26 cellular contexts compared by ENCODE assay signal in the genomic region with DNA sequence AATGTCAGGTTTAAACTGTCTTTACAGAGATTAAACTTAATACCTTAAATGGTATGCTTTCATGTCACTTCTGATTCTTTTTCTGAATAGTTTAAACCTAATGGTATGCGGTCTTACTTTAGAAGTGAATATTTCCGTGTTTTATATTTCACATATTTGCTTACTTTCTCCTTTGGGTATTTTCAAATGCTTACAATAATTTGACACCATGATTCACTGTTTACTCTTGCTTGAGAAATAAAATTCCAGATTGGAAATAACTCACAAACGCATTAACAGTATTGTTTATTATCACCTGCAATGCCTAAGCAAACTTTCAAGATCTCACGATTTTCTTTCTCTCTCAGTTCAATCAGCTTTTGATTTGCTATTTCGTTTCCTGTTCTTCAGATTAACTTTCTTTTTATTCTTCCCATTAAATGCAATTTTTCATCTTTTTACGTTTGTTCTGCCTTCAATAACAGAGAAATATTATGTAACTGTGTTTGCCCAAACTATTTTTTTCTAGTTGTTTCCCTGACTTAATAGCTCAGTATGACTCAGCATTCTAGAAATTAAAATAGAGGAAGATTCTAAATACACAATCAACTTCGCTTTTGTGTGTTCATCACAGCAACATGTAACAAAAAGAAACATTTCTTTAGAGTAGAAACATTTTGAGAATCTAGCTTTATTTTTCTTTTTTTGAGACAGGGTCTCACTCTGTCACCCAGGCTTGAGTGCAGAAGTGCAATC.
DNase-seq lines count a peak whose midpoint lies in the region; ATAC-seq, FAIRE-seq and TF ChIP-seq lines count a peak whose summit lies in the region.
"Had no signal": no experiment of that assay in that cellular context is flagged by ENCODE, and none has a peak within 500 bp of the region (broad histone marks: within the 10 kb centered on the region; RNA-seq: fewer than 3 reads in every experiment).

No MANE protein-coding gene starts in this region.

- peaks cover 17% of the 10 kb centered on the region; the same call in 1 of the 2 replicates for H3K9me3 ChIP-seq in HepG2 (ENCODE audit: low read length)
- H3K9me3 ChIP-seq in right lobe of liver = no peaks in the 10 kb centered on the region
- H3K9me3 ChIP-seq in PC-3 (ENCODE audit: low read length) = no peaks in the 10 kb centered on the region
- no peaks in the 10 kb centered on the region for H3K9me3 ChIP-seq in OCI-LY7 (ENCODE audit: low read length)
- H3K9me3 ChIP-seq: HAP-1, SJCRH30 had no signal

- POLR2A ChIA-PET in HepG2 (lab: Yijun Ruan, JAX) (no interaction called here), PC-3 (lab: Charles Lee; ENCODE audit: unreplicated experiment) (no interaction called here), OCI-LY7 (lab: Charles Lee) (no interaction called here)

- no peaks in the 10 kb centered on the region for H3F3A ChIP-seq in PC-3 (ENCODE audit: low read length, unreplicated experiment)

- CTCF ChIA-PET in HepG2 (lab: Yijun Ruan, JAX; ENCODE audit: low intra/inter-chr PET ratio, low total read pairs) = no interaction called here
- CTCF ChIA-PET in PC-3 (lab: Charles Lee) = no interaction called here
- CTCF ChIA-PET in OCI-LY7 (lab: Charles Lee; ENCODE audit: unreplicated experiment) = no interaction called here

- no peaks in the 10 kb centered on the region for H3K36me3 ChIP-seq in HepG2 (replicated peaks in 1 of 2; ENCODE audit: control insufficient read depth in 1 of 2, insufficient read depth in 2 of 2, low read length in 2 of 2)
- no peaks in the 10 kb centered on the region for H3K36me3 ChIP-seq in right lobe of liver
- H3K36me3 ChIP-seq in PC-3 (ENCODE audit: low read depth, low read length) = no peaks in the 10 kb centered on the region
- no peaks in the 10 kb centered on the region for H3K36me3 ChIP-seq in OCI-LY7 (ENCODE audit: insufficient read depth, low read length)
- H3K36me3 ChIP-seq: HAP-1, SJCRH30 had no signal

- ATAC-seq in HepG2 (no peak), right lobe of liver (no peak), PC-3 (peak; percentile 65), HG03280 (IDR thresholded peaks at IDR 0.05; ENCODE audit: unreplicated experiment) (no peak)
- ATAC-seq: GM23338 had no signal

- no TSS peak for BruUV-seq in HepG2 (replicated peaks; lab: Mats Ljungman, UMichigan)
- BruUV-seq in PC-3 (replicated peaks; lab: Mats Ljungman, UMichigan) = no TSS peak
- no TSS peak for BruUV-seq in OCI-LY7 (replicated peaks; lab: Mats Ljungman, UMichigan)

- H3K4me1 ChIP-seq in HepG2 (ENCODE audit: insufficient read depth, low read length) (no peaks in the 10 kb centered on the region), right lobe of liver (no peaks in the 10 kb centered on the region), PC-3 (ENCODE audit: insufficient read depth, low read length) (peaks cover 36% of the 10 kb centered on the region), OCI-LY7 (ENCODE audit: insufficient read depth, low read length, poor library complexity, severe bottlenecking) (no peaks in the 10 kb centered on the region)
- H3K4me1 ChIP-seq: HAP-1, SJCRH30 had no signal

- H3K4me3 ChIP-seq in HepG2 (replicated peaks in 1 of 3; ENCODE audit: insufficient read depth in 1 of 3, low read depth in 2 of 3, low read length in 3 of 3) (no peak overlapping the region), right lobe of liver (no peak overlapping the region), PC-3 (ENCODE audit: low read length) (peak overlapping the region; percentile 54), OCI-LY7 (ENCODE audit: low read depth, low read length, poor library complexity, severe bottlenecking) (no peak overlapping the region), coronary artery (no peak overlapping the region)
- H3K4me3 ChIP-seq: GM23338, HAP-1, SJCRH30 had no signal

- TF ChIP-seq EP300 in HepG2 (IDR thresholded peaks at IDR 0.05; ENCODE audit: low read depth in 2 of 2, low read length in 2 of 2) = no peak
- TF ChIP-seq EP300 in HepG2 (CRISPR knock-in tag; IDR thresholded peaks at IDR 0.05; ENCODE audit: borderline replicate concordance) = no peak

- intact Hi-C loops in HepG2 (cut with micrococcal nuclease; ENCODE audit: unreplicated experiment) (no loop called here), right lobe of liver (cut with DNase I) (no loop called here), PC-3 (cut with micrococcal nuclease) (loop anchor here (5.0 kb wide), 1 partner anchor 443 kb away; no protein-coding TSS in a partner anchor), OCI-LY7 (cut with micrococcal nuclease; ENCODE audit: unreplicated experiment) (no loop called here)

- H3K4me2 ChIP-seq in HepG2 (ENCODE audit: low read depth, low read length) (no peak overlapping the region), PC-3 (ENCODE audit: low read length) (peak overlapping the region; percentile 74), OCI-LY7 (ENCODE audit: low read length) (no peak overlapping the region)
- H3K4me2 ChIP-seq: GM23338 had no signal

- FAIRE-seq in HepG2 (lab: Jason Lieb, UNC) (no peak), colon (lab: Jason Lieb, UNC) (peak; percentile 76)
- FAIRE-seq: G401.6 had no signal

- H3K9ac ChIP-seq in HepG2 (ENCODE audit: insufficient read depth, low read depth, low read length) (no peak overlapping the region), PC-3 (ENCODE audit: low read length) (peak overlapping the region; percentile 18; the same call in 1 of the 2 replicates)

- no peak overlapping the region for H2AFZ ChIP-seq in HepG2 (ENCODE audit: low read length)
- no peak overlapping the region; the same call in 1 of the 2 replicates for H2AFZ ChIP-seq in PC-3 (ENCODE audit: low read length)
- no peak overlapping the region; the same call in 1 of the 2 replicates for H2AFZ ChIP-seq in OCI-LY7 (ENCODE audit: low read length)
- H2AFZ ChIP-seq: GM23338 had no signal

- in situ Hi-C loops in HepG2 (cut with HindIII; ENCODE audit: extremely low pct_ligation_motif_present, low pct_unique_long_range_greater_than_20kb) = no loop called here

- no peaks in the 10 kb centered on the region for H4K20me1 ChIP-seq in HepG2 (ENCODE audit: insufficient read depth, low read length)
- no peaks in the 10 kb centered on the region for H4K20me1 ChIP-seq in PC-3 (ENCODE audit: low read length)
- H4K20me1 ChIP-seq in OCI-LY7 (ENCODE audit: insufficient read depth, low read length) = no peaks in the 10 kb centered on the region

- DNase-seq in HepG2 (ENCODE audit: low spot score) = no peak
- DNase-seq in right lobe of liver = no peak
- DNase-seq in PC-3 = peak; percentile 64
- no peak for DNase-seq in OCI-LY7 (ENCODE audit: low spot score)
- no peak for DNase-seq in effector CD4-positive, alpha-beta T cell
- DNase-seq in coronary artery (ENCODE audit: low spot score) = no peak
- DNase-seq: C1 segment of cervical spinal cord; CD4-positive, alpha-beta memory T cell; COR-L47; HFFc6; Karpas-422; NCI-H1092 treated with DMSO at 0.1 percent for 48 hours; NCI-H1436; NCI-H187 treated with DMSO at 0.1 percent for 48 hours; NCI-H2171 treated with DMSO at 0.1 percent for 48 hours; NCI-H345; NCI-H526; NCI-H82; NK-92 treated with Interleukin-12 subunit alpha and Interleukin-12 subunit beta, amount 100 ng/mL, for 24 hours; OCI-M1; SJCRH30 had no signal

- no peaks in the 10 kb centered on the region for H3K9me2 ChIP-seq in PC-3 (replicated peaks; ENCODE audit: low read length)
- no peaks in the 10 kb centered on the region for H3K9me2 ChIP-seq in OCI-LY7 (ENCODE audit: insufficient read depth, low read length)

- TF ChIP-seq RAD21 in HepG2 (CRISPR knock-in tag; IDR thresholded peaks at IDR 0.05) = no peak

- WGBS in HepG2 (ENCODE audit: low lambda C conversion rate) = 14% methylated on average over 7 of the region's 7 CpGs
- 44% methylated on average over 7 of the region's 7 CpGs for WGBS in right lobe of liver (ENCODE audit: insufficient coverage, low coverage, low lambda C conversion rate, missing lambda C conversion rate)

- H3K79me2 ChIP-seq in HepG2 (ENCODE audit: insufficient read depth, low read length) (no peaks in the 10 kb centered on the region), PC-3 (ENCODE audit: low read length) (no peaks in the 10 kb centered on the region), OCI-LY7 (ENCODE audit: insufficient read depth, low read depth, low read length) (no peaks in the 10 kb centered on the region)

- no peak overlapping the region for H3K27ac ChIP-seq in HepG2 (ENCODE audit: extremely low read length, insufficient read depth, low read length)
- no peak overlapping the region for H3K27ac ChIP-seq in right lobe of liver
- H3K27ac ChIP-seq in PC-3 (ENCODE audit: low read length) = peak overlapping the region; percentile 78
- H3K27ac ChIP-seq in OCI-LY7 (ENCODE audit: low read depth, low read length, poor library complexity, severe bottlenecking) = no peak overlapping the region
- H3K27ac ChIP-seq in coronary artery = no peak overlapping the region
- H3K27ac ChIP-seq: SJCRH30 had no signal

- TF ChIP-seq POLR2A in HepG2 (IDR thresholded peaks at IDR 0.05; ENCODE audit: insufficient read depth in 1 of 2, low read depth in 2 of 2, low read length in 2 of 2) = no peak
- TF ChIP-seq POLR2A in right lobe of liver (IDR thresholded peaks at IDR 0.05) = no peak

- no peaks in the 10 kb centered on the region for H3K27me3 ChIP-seq in HepG2 (ENCODE audit: control insufficient read depth in 1 of 2, insufficient read depth in 2 of 2, low read length in 2 of 2)
- no peaks in the 10 kb centered on the region for H3K27me3 ChIP-seq in right lobe of liver
- no peaks in the 10 kb centered on the region for H3K27me3 ChIP-seq in PC-3 (ENCODE audit: low read length)
- H3K27me3 ChIP-seq: SJCRH30 had no signal

- TF ChIP-seq CTCF in HepG2 (CRISPR knock-in tag; IDR thresholded peaks at IDR 0.05) (no peak), right lobe of liver (IDR thresholded peaks at IDR 0.05) (no peak), PC-3 (conservative IDR thresholded peaks at IDR 0.05; ENCODE audit: low read depth, low read length) (no peak), OCI-LY7 (conservative IDR thresholded peaks at IDR 0.05; ENCODE audit: low read length) (no peak), coronary artery (IDR thresholded peaks at IDR 0.05) (no peak)

TF ChIP-seq in HepG2, 621 proteins besides CTCF, POLR2A, EP300 and RAD21:
- TF ChIP-seq NFE2L2 (IDR thresholded peaks at IDR 0.05; ENCODE audit: low read length) (peak; percentile 16; the same call in 1 of the 2 replicates), TCF7 (IDR thresholded peaks at IDR 0.05; ENCODE audit: low read depth) (no peak)
TF ChIP-seq in HepG2: peak in this region for 1.
